ENCODE assay signal across 23 cellular contexts in the genomic region with DNA sequence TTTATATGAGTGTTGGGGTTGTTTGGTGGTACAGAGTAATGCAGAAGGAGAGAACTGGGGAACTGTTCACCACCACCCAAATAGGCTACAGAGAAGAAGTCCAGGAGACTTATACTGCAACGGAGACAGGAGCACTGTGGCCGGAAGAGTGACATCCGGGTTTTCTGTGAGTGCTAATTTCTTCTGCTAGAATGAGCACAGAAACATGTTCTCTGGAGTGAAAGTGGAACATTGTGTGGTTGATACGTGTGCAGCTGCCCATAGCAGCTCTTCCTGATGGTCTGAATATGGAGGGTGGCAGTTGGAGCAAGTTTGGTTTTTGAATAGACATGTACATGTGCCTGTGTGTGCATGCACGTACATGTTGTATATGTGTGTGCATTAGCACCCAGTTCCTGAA.
"Had no signal": no experiment of that assay in that cellular context is flagged by ENCODE, and none has a peak within 500 bp of the region (broad histone marks: within the 10 kb centered on the region; RNA-seq: fewer than 3 reads in every experiment).

No MANE protein-coding gene starts in this region.

- DNase-seq: effector memory CD8-positive, alpha-beta T cell; hypothalamus; immature natural killer cell; islet precursor cell; kidney glomerular epithelial cell; left colon; left ventricle myocardium inferior; lower lobe of right lung; naive thymus-derived CD8-positive, alpha-beta T cell; nephron progenitor cell; nucleus accumbens; ovary; posterior cingulate gyrus; psoas muscle; right cardiac atrium; sigmoid colon; stimulated activated CD4-positive, alpha-beta T cell treated with anti-CD3 and anti-CD28 coated beads, Interleukin-2, amount 100 ng/mL, for 24 hours; stimulated activated CD4-positive, alpha-beta T cell treated with anti-CD3 and anti-CD28 coated beads, Interleukin-4, amount 100 ng/mL, for 24 hours; stimulated activated naive CD4-positive, alpha-beta T cell treated with Interleukin-2 at 50 U/mL for 16 hours; stomach; testis; tibial artery had no signal

- H3K27me3 ChIP-seq: ovary, sigmoid colon, stomach, testis, tibial artery had no signal

- ATAC-seq: effector memory CD8-positive, alpha-beta T cell; left colon; lower lobe of right lung; naive thymus-derived CD8-positive, alpha-beta T cell; psoas muscle; right cardiac atrium; stimulated activated effector memory CD8-positive, alpha-beta T cell treated with anti-CD3 and anti-CD28 coated beads, Interleukin-12 subunit alpha, Interleukin-12 subunit beta, amount 100 ng/mL, for 72 hours had no signal

- H3K4me3 ChIP-seq: left ventricle myocardium inferior, lower lobe of right lung, ovary, psoas muscle, sigmoid colon, stomach, testis, tibial artery had no signal

- H3K27ac ChIP-seq: left ventricle myocardium inferior, lower lobe of right lung, ovary, psoas muscle, sigmoid colon, stomach, testis, tibial artery had no signal

- H3K36me3 ChIP-seq: left ventricle myocardium inferior, lower lobe of right lung, ovary, sigmoid colon, stomach, tibial artery had no signal

- H3K9me3 ChIP-seq: left ventricle myocardium inferior, lower lobe of right lung, ovary, psoas muscle, sigmoid colon, stomach, testis, tibial artery had no signal

- H3K4me1 ChIP-seq: left ventricle myocardium inferior, lower lobe of right lung, psoas muscle, sigmoid colon, stomach, testis, tibial artery had no signal
